16 cellular contexts compared by ENCODE assay signal in the genomic region with DNA sequence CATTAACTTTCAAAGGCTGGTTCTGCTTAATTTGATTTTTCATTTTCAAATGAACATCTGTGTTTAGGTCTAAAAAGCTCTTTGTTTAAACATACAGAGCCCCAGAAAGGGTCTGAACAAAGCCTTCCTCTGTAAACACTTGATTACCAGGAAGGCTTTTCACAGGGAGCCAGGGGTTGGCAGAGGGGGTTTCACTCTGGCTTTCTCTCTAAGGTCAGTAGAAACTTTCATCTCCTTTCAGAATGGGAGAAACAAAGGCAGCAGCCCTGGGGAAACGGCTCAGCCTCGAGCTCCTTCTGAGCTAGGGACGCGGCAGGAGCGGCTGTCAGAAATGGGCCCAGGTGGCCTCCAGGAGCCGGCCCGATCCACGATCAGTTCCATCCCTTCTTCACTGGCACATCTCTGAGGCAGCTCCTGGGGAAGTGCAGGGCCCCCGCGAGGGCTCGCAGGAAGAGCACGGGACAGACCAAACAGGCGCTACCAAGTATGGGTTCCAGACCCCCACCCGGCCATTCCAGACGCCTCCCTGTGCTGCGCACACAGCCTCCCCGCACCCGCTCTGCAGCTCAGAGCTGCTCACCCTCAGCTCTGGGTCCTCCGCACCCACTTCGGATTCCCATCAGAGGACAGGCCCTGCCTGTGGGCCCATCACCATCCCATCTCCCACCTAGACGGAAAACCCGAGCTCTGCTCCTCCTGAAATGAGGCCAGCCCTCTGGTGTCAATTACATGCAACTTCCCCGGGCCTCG.
DNase-seq lines count a peak whose midpoint lies in the region; ATAC-seq and FAIRE-seq lines count a peak whose summit lies in the region.
"Had no signal": no experiment of that assay in that cellular context is flagged by ENCODE, and none has a peak within 500 bp of the region (broad histone marks: within the 10 kb centered on the region; RNA-seq: fewer than 3 reads in every experiment).

No MANE protein-coding gene starts in this region.

- H3K27me3 ChIP-seq in layer of hippocampus (ENCODE audit: control insufficient read depth, insufficient read depth, low read length) = no peaks in the 10 kb centered on the region
- H3K27me3 ChIP-seq: heart left ventricle, tibial artery had no signal

- no peaks in the 10 kb centered on the region for H3K27me3 Mint-ChIP-seq in activated T-cell treated with anti-CD3 and anti-CD28 coated beads, Interleukin-2, amount 50 U/mL, for 24 hours
- no peaks in the 10 kb centered on the region for H3K27me3 Mint-ChIP-seq in activated T-cell treated with anti-CD3 and anti-CD28 coated beads, Interleukin-2, amount 50 U/mL, for 72 hours (ENCODE audit: low read depth)

- peaks cover 17% of the 10 kb centered on the region for H3K36me3 Mint-ChIP-seq in activated T-cell treated with anti-CD3 and anti-CD28 coated beads, Interleukin-2, amount 50 U/mL, for 24 hours (ENCODE audit: low read depth)
- H3K36me3 Mint-ChIP-seq in activated T-cell treated with anti-CD3 and anti-CD28 coated beads, Interleukin-2, amount 50 U/mL, for 72 hours (ENCODE audit: insufficient read depth in 2 of 2) = no peaks in the 10 kb centered on the region

- no peak for ATAC-seq in activated T-cell treated with anti-CD3 and anti-CD28 coated beads, Interleukin-2, amount 50 U/mL, for 72 hours (replicated peaks in 1 of 2)
- ATAC-seq in GM18858 (IDR thresholded peaks at IDR 0.05; ENCODE audit: unreplicated experiment) = no peak
- ATAC-seq: heart left ventricle had no signal

- no peaks in the 10 kb centered on the region for H3K9me3 Mint-ChIP-seq in activated T-cell treated with anti-CD3 and anti-CD28 coated beads, Interleukin-2, amount 50 U/mL, for 24 hours
- no peaks in the 10 kb centered on the region for H3K9me3 Mint-ChIP-seq in activated T-cell treated with anti-CD3 and anti-CD28 coated beads, Interleukin-2, amount 50 U/mL, for 72 hours

- FAIRE-seq in urothelium cell line (lab: Jason Lieb, UNC) = peak; percentile 5
- FAIRE-seq: A204.1, RCC 7860 had no signal

- H3K4me3 Mint-ChIP-seq in activated T-cell treated with anti-CD3 and anti-CD28 coated beads, Interleukin-2, amount 50 U/mL, for 24 hours = no peak overlapping the region
- H3K4me3 Mint-ChIP-seq in activated T-cell treated with anti-CD3 and anti-CD28 coated beads, Interleukin-2, amount 50 U/mL, for 72 hours = no peak overlapping the region

- DNase-seq in activated T-cell treated with anti-CD3 and anti-CD28 coated beads, Interleukin-2, amount 50 U/mL, for 24 hours = no peak
- no peak for DNase-seq in activated T-cell treated with anti-CD3 and anti-CD28 coated beads, Interleukin-2, amount 50 U/mL, for 72 hours
- DNase-seq in anterior cingulate cortex (lab: John Stamatoyannopoulos, UW) (peak in 40 of 58 donors; percentile 15 to 85 (median 44)), urothelium cell line (ENCODE audit: low spot score) (no peak), 8988T (no peak), mesenteric fat pad (ENCODE audit: low spot score) (no peak)
- DNase-seq: activated CD8-positive, alpha-beta memory T cell treated with anti-CD3 and anti-CD28 coated beads, Interleukin-2, amount 50 U/mL, for 4 hours; heart left ventricle; KBM-7; mammary epithelial cell; NCI-H2029; tibial artery had no signal

- peak overlapping the region; percentile 99 for H3K27ac ChIP-seq in layer of hippocampus (ENCODE audit: low read depth, low read length)
- H3K27ac ChIP-seq: heart left ventricle had no signal

- H3K4me1 Mint-ChIP-seq in activated T-cell treated with anti-CD3 and anti-CD28 coated beads, Interleukin-2, amount 50 U/mL, for 24 hours (ENCODE audit: low read depth) = peaks cover 52% of the 10 kb centered on the region
- peaks cover 61% of the 10 kb centered on the region for H3K4me1 Mint-ChIP-seq in activated T-cell treated with anti-CD3 and anti-CD28 coated beads, Interleukin-2, amount 50 U/mL, for 72 hours (ENCODE audit: low read depth)

- peak overlapping the region; percentile 14 for H3K27ac Mint-ChIP-seq in activated T-cell treated with anti-CD3 and anti-CD28 coated beads, Interleukin-2, amount 50 U/mL, for 24 hours
- H3K27ac Mint-ChIP-seq in activated T-cell treated with anti-CD3 and anti-CD28 coated beads, Interleukin-2, amount 50 U/mL, for 72 hours = no peak overlapping the region

Comparison
In these comparisons a context has a peak if more than half of its experiments do, and no peak if none do; other contexts are left out.
1. DNase-seq: peak in anterior cingulate cortex (40 of 58); none in activated T-cell treated with anti-CD3 and anti-CD28 coated beads, Interleukin-2, amount 50 U/mL, for 24 hours (single experiment), activated T-cell treated with anti-CD3 and anti-CD28 coated beads, Interleukin-2, amount 50 U/mL, for 72 hours (0 of 2), urothelium cell line (single experiment), 8988T (single experiment) and mesenteric fat pad (single experiment).